ENCODE assay signal across 9 cellular contexts in genomic region chr13:40271931-40272775, GRCh38.
DNase-seq lines count a peak whose midpoint lies in the region; ATAC-seq, FAIRE-seq and TF ChIP-seq lines count a peak whose summit lies in the region.
"Had no signal": no experiment of that assay in that cellular context is flagged by ENCODE, and none has a peak within 500 bp of the region (broad histone marks: within the 10 kb centered on the region; RNA-seq: fewer than 3 reads in every experiment).

No MANE protein-coding gene starts in this region.

- no peak overlapping the region for H3K18ac ChIP-seq in H1 (ENCODE audit: extremely low read depth, low read length)

- H3K4me1 ChIP-seq in H1 (replicated peaks in 1 of 4; ENCODE audit: control insufficient read depth in 3 of 4, insufficient read depth in 4 of 4, low read length in 3 of 4) (peaks cover 0 to 11% (median 9%) of the 10 kb centered on the region in 4 experiments), thymus (ENCODE audit: control insufficient read depth, insufficient read depth, low read length) (peaks cover 2% of the 10 kb centered on the region)

- no peaks in the 10 kb centered on the region for H3K79me1 ChIP-seq in H1 (ENCODE audit: low read depth, low read length)

- no peak overlapping the region for H2AFZ ChIP-seq in H1 (ENCODE audit: low read length)

- POLR2A ChIA-PET in H1 (lab: Charles Lee; ENCODE audit: partially characterized antibody): no interaction called here

- no peak overlapping the region for H3K4ac ChIP-seq in H1 (replicated peaks; ENCODE audit: insufficient read length, low read depth, low read length)

- H3K23me2 ChIP-seq in H1 (ENCODE audit: low read depth, low read length): no peaks in the 10 kb centered on the region; the same call in 1 of the 2 replicates

- no peak overlapping the region for H3K9ac ChIP-seq in H1 (replicated peaks in 1 of 4; ENCODE audit: extremely low read depth in 1 of 4, low read depth in 3 of 4, low read length in 3 of 4)

- FAIRE-seq in GM12892 (lab: Jason Lieb, UNC) (peak; percentile 27), H1 (lab: Jason Lieb, UNC) (no peak)

- no peaks in the 10 kb centered on the region for H4K20me1 ChIP-seq in H1 (replicated peaks in 1 of 2; ENCODE audit: control insufficient read depth in 1 of 2, insufficient read depth in 2 of 2, low read length in 2 of 2)

- no peak overlapping the region for H4K5ac ChIP-seq in H1 (ENCODE audit: insufficient read length, low read depth, low read length)

- CTCF ChIA-PET in H1 (lab: Charles Lee; ENCODE audit: partially characterized antibody): interaction anchor here (0.6 to 2.1 kb wide), 9 partner anchors 9 to 203 kb away, joined by 3 to 7 read pairs (median 4); no protein-coding TSS in a partner anchor

- peak overlapping the region in 1 of 2 experiments; percentile 34; a peak in 1 of 4 replicates for H3K4me2 ChIP-seq in H1 (ENCODE audit: insufficient read depth in 1 of 2, low read depth in 2 of 2, low read length in 2 of 2)

- H3K14ac ChIP-seq in H1 (ENCODE audit: insufficient read length): no peak overlapping the region

- no peak for TF ChIP-seq EP300 in H1 (IDR thresholded peaks at IDR 0.05; ENCODE audit: borderline replicate concordance in 1 of 2, low read depth in 2 of 2, low read length in 2 of 2)

- no peak overlapping the region for H2BK120ac ChIP-seq in H1 (replicated peaks; ENCODE audit: low read depth, low read length)

- peak overlapping the region; percentile 15; the same call in 1 of the 2 replicates for H2BK5ac ChIP-seq in H1 (ENCODE audit: low read depth, low read length)

- H2BK12ac ChIP-seq in H1 (ENCODE audit: low read depth, low read length): peak overlapping the region; percentile 6; the same call in 1 of the 2 replicates

- 62% methylated on average over 5 of the region's 5 CpGs; no CpG with 5 or more reads in 1 of the 2 experiments for WGBS in H1 (ENCODE audit: extremely low coverage in 1 of 2, insufficient coverage in 1 of 2, insufficient read length in 1 of 2, insufficient replicate concordance in 2 of 2, low coverage in 1 of 2, low lambda C conversion rate in 2 of 2, missing lambda C conversion rate in 1 of 2), 2 experiments
- WGBS in thymus: 60% methylated on average over 5 of the region's 5 CpGs

- H3K27me3 ChIP-seq in H1 (replicated peaks in 1 of 4; ENCODE audit: control insufficient read depth in 3 of 4, extremely low read depth in 1 of 4, insufficient read depth in 3 of 4, low read length in 3 of 4): no peaks in the 10 kb centered on the region; a peak in 1 of 7 replicates
- no peaks in the 10 kb centered on the region for H3K27me3 ChIP-seq in thymus (ENCODE audit: control insufficient read depth, insufficient read depth)

- H3K27ac ChIP-seq in H1 (ENCODE audit: low read depth, low read length) (no peak overlapping the region), thymus (ENCODE audit: low read depth) (peak overlapping the region; percentile 36)

- no peak overlapping the region for H2AK5ac ChIP-seq in H1 (ENCODE audit: low read depth, low read length)

- DNase-seq in GM12892 (ENCODE audit: insufficient read length) (no peak), T-helper 17 cell (no peak), H1 (ENCODE audit: low read depth in 1 of 2, low spot score in 2 of 2) (no peak), occipital lobe (lab: John Stamatoyannopoulos, UW) (peak; percentile 38), NCI-H128 (lab: John Stamatoyannopoulos, UW; ENCODE audit: unreplicated experiment) (no peak), RKO (ENCODE audit: low spot score) (no peak)

- H3K36me3 ChIP-seq in H1 (ENCODE audit: control insufficient read depth in 2 of 4, insufficient read depth in 4 of 4, low read length in 3 of 4) (no peaks in the 10 kb centered on the region; a peak in 1 of 8 replicates), thymus (ENCODE audit: control insufficient read depth, insufficient read depth) (no peaks in the 10 kb centered on the region)

- no peak overlapping the region for H3K56ac ChIP-seq in H1 (replicated peaks; ENCODE audit: insufficient read length, low read depth, low read length)

- H4K8ac ChIP-seq in H1 (ENCODE audit: extremely low read depth, insufficient read depth, low read length): no peak overlapping the region

- H3K9me3 ChIP-seq in T-helper 17 cell (ENCODE audit: control insufficient read depth, low read length, poor library complexity, severe bottlenecking): no peaks in the 10 kb centered on the region
- no peaks in the 10 kb centered on the region for H3K9me3 ChIP-seq in H1 (ENCODE audit: insufficient read depth in 2 of 2, low read depth in 1 of 2, low read length in 1 of 2)
- H3K9me3 ChIP-seq in thymus (ENCODE audit: control insufficient read depth): no peaks in the 10 kb centered on the region

- TF ChIP-seq RAD21 in H1 (IDR thresholded peaks at IDR 0.05 in 1 of 2, conservative IDR thresholded peaks at IDR 0.05 in 1 of 2; ENCODE audit: low read depth in 2 of 2, low read length in 2 of 2): no peak

- no peak overlapping the region for H3K4me3 Mint-ChIP-seq in T-helper 17 cell
- H3K4me3 Mint-ChIP-seq: neural crest cell had no signal

- TF ChIP-seq POLR2A in GM12892 (IDR thresholded peaks at IDR 0.05; ENCODE audit: low read depth, low read length) (no peak), H1 (IDR thresholded peaks at IDR 0.05; ENCODE audit: control extremely low read depth in 1 of 2, low read depth in 2 of 2, low read length in 2 of 2) (no peak), GM18505 (IDR thresholded peaks at IDR 0.05; ENCODE audit: borderline replicate concordance, extremely low read depth, insufficient read depth, insufficient read length) (no peak)

- H3K36me3 Mint-ChIP-seq in T-helper 17 cell (ENCODE audit: low read depth): no peaks in the 10 kb centered on the region

- no peaks in the 10 kb centered on the region for H3K27me3 Mint-ChIP-seq in T-helper 17 cell

- ATAC-seq in T-helper 17 cell: no peak
- ATAC-seq in GM18505 (IDR thresholded peaks at IDR 0.05; ENCODE audit: unreplicated experiment): no peak

- TF ChIP-seq CTCF in H1 (IDR thresholded peaks at IDR 0.05; ENCODE audit: control extremely low read depth in 1 of 3, insufficient read depth in 1 of 3, low read depth in 1 of 3, low read length in 3 of 3): no peak

- no peaks in the 10 kb centered on the region for H3K79me2 ChIP-seq in H1 (ENCODE audit: control insufficient read depth in 1 of 2, insufficient read depth in 2 of 2, low read length in 2 of 2)

- H3K4me3 ChIP-seq in H1 (ENCODE audit: extremely low read depth in 1 of 4, insufficient read depth in 2 of 4, low read depth in 3 of 4, low read length in 4 of 4): no peak overlapping the region
- no peak overlapping the region for H3K4me3 ChIP-seq in thymus (ENCODE audit: low read length)

- no peak overlapping the region for H2BK20ac ChIP-seq in H1 (ENCODE audit: low read length)

- H3K4me1 Mint-ChIP-seq in T-helper 17 cell: peaks cover 26% of the 10 kb centered on the region

- H3K27ac Mint-ChIP-seq in T-helper 17 cell: peak overlapping the region; percentile 63

- H3K23ac ChIP-seq in H1 (ENCODE audit: insufficient read length): no peak overlapping the region

- no peak overlapping the region for H2BK15ac ChIP-seq in H1 (ENCODE audit: low read length)

- H4K91ac ChIP-seq in H1 (replicated peaks; ENCODE audit: insufficient read length, low read length): peak overlapping the region; percentile 50

TF ChIP-seq in H1, 55 proteins besides CTCF, POLR2A, EP300 and RAD21:
- no peak for TF ChIP-seq CTBP2 (IDR thresholded peaks at IDR 0.05; ENCODE audit: borderline replicate concordance, insufficient read depth, insufficient read length, low read length)
- peak; percentile 41; the same call in 1 of the 2 replicates for TF ChIP-seq CEBPB (IDR thresholded peaks at IDR 0.05; ENCODE audit: low read depth, low read length)
